Comparison of ENCODE assay signal across 9 cellular contexts in the genomic region with DNA sequence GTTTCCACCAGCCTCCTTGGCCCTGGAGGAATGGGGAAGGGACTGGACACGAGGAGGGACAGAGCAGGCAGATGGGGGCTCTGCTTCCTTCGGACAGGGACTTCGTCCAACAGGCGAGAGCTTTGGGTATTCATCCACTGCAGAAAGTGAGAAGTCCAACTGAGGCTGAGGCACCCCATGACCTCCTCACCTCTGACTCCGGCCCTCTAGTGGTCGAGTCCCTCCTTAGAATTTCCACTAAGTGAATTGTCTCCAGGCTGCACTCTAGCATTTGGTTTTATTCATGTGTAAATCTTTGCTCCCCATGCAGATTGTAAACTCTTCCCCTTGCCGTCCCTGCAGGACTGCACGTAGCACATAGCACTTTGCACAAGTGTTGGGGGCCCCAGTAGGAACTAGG. TPM values are rescaled to one million over a fixed set of nuclear protein-coding genes. Genes with fewer than 3 reads are reported as not detected.
A peak's percentile ranks its signal among the peaks of the same experiment; 100 is the strongest.
DNase-seq lines count a peak whose midpoint lies in the region; ATAC-seq and TF ChIP-seq lines count a peak whose summit lies in the region.
"Had no signal": no experiment of that assay in that cellular context is flagged by ENCODE, and none has a peak within 500 bp of the region (broad histone marks: within the 10 kb centered on the region; RNA-seq: fewer than 3 reads in every experiment).

No MANE protein-coding gene starts in this region.

- no peaks in the 10 kb centered on the region for H3K36me3 ChIP-seq in right lobe of liver

- ATAC-seq in HG03175 (IDR thresholded peaks at IDR 0.05; ENCODE audit: unreplicated experiment): peak; percentile 50
- peak in 2 of 4 donors; percentile 16 to 36 for ATAC-seq in right lobe of liver
- no peak for ATAC-seq in GM21717 (IDR thresholded peaks at IDR 0.05; ENCODE audit: unreplicated experiment)
- ATAC-seq in GM21390 (IDR thresholded peaks at IDR 0.05; ENCODE audit: unreplicated experiment): no peak

- intact Hi-C loops in right lobe of liver (cut with DNase I): no loop called here

- H3K4me3 ChIP-seq in AG09309 (ENCODE audit: control insufficient read depth, low read depth, low read length) (no peak overlapping the region), right lobe of liver (no peak overlapping the region)

- 77% methylated on average over 5 of the region's 8 CpGs for WGBS in right lobe of liver (ENCODE audit: insufficient coverage, low coverage, low lambda C conversion rate, missing lambda C conversion rate)

- H3K27ac ChIP-seq in right lobe of liver: no peak overlapping the region

- H3K9me3 ChIP-seq in right lobe of liver: no peaks in the 10 kb centered on the region

- TF ChIP-seq POLR2A in right lobe of liver (IDR thresholded peaks at IDR 0.05): no peak

- no peaks in the 10 kb centered on the region for H3K4me1 ChIP-seq in right lobe of liver

- H3K27me3 ChIP-seq in right lobe of liver: no peaks in the 10 kb centered on the region

- DNase-seq in AG09309 (ENCODE audit: low read depth) (no peak), right lobe of liver (no peak), OCI-M2 (lab: John Stamatoyannopoulos, UW; ENCODE audit: unreplicated experiment) (no peak), NCI-H1694 (lab: John Stamatoyannopoulos, UW) (no peak)
- DNase-seq in activated naive CD4-positive, alpha-beta T cell treated with anti-CD3 and anti-CD28 coated beads, Interleukin-2, amount 50 U/mL, for 16 hours: peak; percentile 33
- DNase-seq: NCI-H1092 had no signal

- peak; percentile 41 for TF ChIP-seq CTCF in AG09309 (IDR thresholded peaks at IDR 0.05; ENCODE audit: control insufficient read depth, insufficient read depth, low read depth, low read length, missing control alignments)
- peak in 3 of 4 donors; percentile 9 to 35 (median 21) for TF ChIP-seq CTCF in right lobe of liver (IDR thresholded peaks at IDR 0.05)

RNA-seq across cellular contexts. Expression of a gene that starts 12.6 kb away (rescaled TPM):
- 1 to 10 TPM; 2.8 to 4.8 (median 3.6) TPM for total RNA-seq in right lobe of liver

RNA-seq across cellular contexts. Expression of a gene that starts 12.7 kb away (rescaled TPM):
- total RNA-seq in right lobe of liver: 10 to 100 TPM; 10.6 to 37.2 (median 26.0) TPM
